In genomic region chr2:112794841-112795240, GRCh38 we compare ENCODE assay signal across 2 cellular contexts.
TF ChIP-seq lines count a peak whose summit lies in the region.

No MANE protein-coding gene starts in this region.

TF ChIP-seq in A549, 52 proteins besides CTCF, POLR2A, EP300 and RAD21:
- no peak for TF ChIP-seq PHF8 (IDR thresholded peaks at IDR 0.05; ENCODE audit: borderline replicate concordance, low read depth)
- no peak for TF ChIP-seq CBX8 (IDR thresholded peaks at IDR 0.05)
- TF ChIP-seq MAFK (IDR thresholded peaks at IDR 0.05; ENCODE audit: partially characterized antibody), result no peak
- TF ChIP-seq PBX3 (IDR thresholded peaks at IDR 0.05), result no peak
- no peak for TF ChIP-seq HOXB13 (CRISPR knock-in tag; IDR thresholded peaks at IDR 0.05; ENCODE audit: low read depth)
- TF ChIP-seq SMC3 (IDR thresholded peaks at IDR 0.05), result no peak
- TF ChIP-seq REST (IDR thresholded peaks at IDR 0.05), result no peak
- no peak for TF ChIP-seq FOSB (CRISPR knock-in tag; IDR thresholded peaks at IDR 0.05)

TF ChIP-seq in IMR-90, 13 proteins besides CTCF, POLR2A, EP300 and RAD21:
- TF ChIP-seq BHLHE40 (IDR thresholded peaks at IDR 0.05; ENCODE audit: low read depth, low read length) (no peak), NFE2L2 (IDR thresholded peaks at IDR 0.05; ENCODE audit: low read depth, low read length) (no peak), CEBPB (IDR thresholded peaks at IDR 0.05; ENCODE audit: low read depth, low read length) (no peak), MXI1 (IDR thresholded peaks at IDR 0.05; ENCODE audit: borderline replicate concordance, low read depth, low read length) (no peak), ELK1 (IDR thresholded peaks at IDR 0.05; ENCODE audit: borderline replicate concordance, low read depth, low read length) (no peak), USF2 (IDR thresholded peaks at IDR 0.05; ENCODE audit: low read depth, low read length) (no peak), MAFK (IDR thresholded peaks at IDR 0.05; ENCODE audit: low read depth, low read length) (no peak), RCOR1 (IDR thresholded peaks at IDR 0.05; ENCODE audit: insufficient replicate concordance, low read length) (no peak), FOS (IDR thresholded peaks at IDR 0.05; ENCODE audit: low read depth, low read length) (no peak), CHD1 (IDR thresholded peaks at IDR 0.05; ENCODE audit: low read depth, low read length) (no peak), MAZ (IDR thresholded peaks at IDR 0.05; ENCODE audit: borderline replicate concordance, low read depth, low read length) (no peak), SMC3 (IDR thresholded peaks at IDR 0.05; ENCODE audit: low read depth, low read length) (no peak), RFX5 (IDR thresholded peaks at IDR 0.05; ENCODE audit: low read depth, low read length) (no peak)
TF ChIP-seq in IMR-90: peak in this region for 0.
